In genomic region chr4:85929926-85930325, GRCh38 we compare ENCODE assay signal across 9 cellular contexts.
A peak's percentile ranks its signal among the peaks of the same experiment; 100 is the strongest.
DNase-seq lines count a peak whose midpoint lies in the region; ATAC-seq and TF ChIP-seq lines count a peak whose summit lies in the region.
"Had no signal": no experiment of that assay in that cellular context is flagged by ENCODE, and none has a peak within 500 bp of the region (broad histone marks: within the 10 kb centered on the region; RNA-seq: fewer than 3 reads in every experiment).

No MANE protein-coding gene starts in this region.

- H3K4me3 ChIP-seq in breast epithelium = peak overlapping the region in 2 of 3 donors; percentile 9 to 13
- peak overlapping the region; percentile 33 for H3K4me3 ChIP-seq in lower lobe of right lung
- peak overlapping the region; percentile 27 for H3K4me3 ChIP-seq in upper lobe of right lung

- TF ChIP-seq POLR2A in breast epithelium (IDR thresholded peaks at IDR 0.05) = no peak

- POLR2A ChIA-PET in MCF 10A (lab: Yijun Ruan, JAX) = no interaction called here
- POLR2A ChIA-PET in WTC11 (lab: Charles Lee) = no interaction called here

- H3K4me3 Mint-ChIP-seq in MCF 10A (ENCODE audit: unreplicated experiment) (no peak overlapping the region), WTC11 (peak overlapping the region; percentile 61)

- no peaks in the 10 kb centered on the region for H3K4me1 ChIP-seq in breast epithelium
- peaks cover 48% of the 10 kb centered on the region for H3K4me1 ChIP-seq in lower lobe of right lung
- peaks cover 12% of the 10 kb centered on the region for H3K4me1 ChIP-seq in upper lobe of right lung

- DNase-seq in breast epithelium (ENCODE audit: low spot score in 2 of 2) (no peak), MCF 10A (ENCODE audit: unreplicated experiment) (no peak), WTC11 (ENCODE audit: low spot score) (peak; percentile 59), lower lobe of right lung (peak; percentile 58), upper lobe of right lung (peak; percentile 75)

- no peak for TF ChIP-seq CTCF in breast epithelium (IDR thresholded peaks at IDR 0.05)
- no peak for TF ChIP-seq CTCF in MCF 10A (IDR thresholded peaks at IDR 0.05; ENCODE audit: unreplicated experiment)
- TF ChIP-seq CTCF in WTC11 (IDR thresholded peaks at IDR 0.05) = no peak
- no peak for TF ChIP-seq CTCF in lower lobe of right lung (IDR thresholded peaks at IDR 0.05)
- TF ChIP-seq CTCF in upper lobe of right lung (IDR thresholded peaks at IDR 0.05) = no peak

- H3K9me3 ChIP-seq in breast epithelium (no peaks in the 10 kb centered on the region), lower lobe of right lung (no peaks in the 10 kb centered on the region), upper lobe of right lung (no peaks in the 10 kb centered on the region)

- H3K4me1 Mint-ChIP-seq in MCF 10A (ENCODE audit: insufficient read depth, unreplicated experiment) (no peaks in the 10 kb centered on the region), WTC11 (peaks cover 58% of the 10 kb centered on the region)

- no peak overlapping the region for H3K27ac Mint-ChIP-seq in MCF 10A (ENCODE audit: low read depth, unreplicated experiment)
- H3K27ac Mint-ChIP-seq in WTC11 = peak overlapping the region; percentile 71

- no peaks in the 10 kb centered on the region for H3K36me3 ChIP-seq in breast epithelium
- no peaks in the 10 kb centered on the region for H3K36me3 ChIP-seq in lower lobe of right lung
- H3K36me3 ChIP-seq in upper lobe of right lung = no peaks in the 10 kb centered on the region

- no peaks in the 10 kb centered on the region for H3K9me3 Mint-ChIP-seq in MCF 10A (ENCODE audit: unreplicated experiment)
- no peaks in the 10 kb centered on the region for H3K9me3 Mint-ChIP-seq in WTC11

- peak; percentile 82 for ATAC-seq in WTC11
- peak; percentile 66 to 67 for ATAC-seq in lower lobe of right lung
- ATAC-seq in upper lobe of right lung = peak; percentile 76
- no peak for ATAC-seq in HG03045 (IDR thresholded peaks at IDR 0.05; ENCODE audit: unreplicated experiment)
- no peak for ATAC-seq in HG02970 (IDR thresholded peaks at IDR 0.05; ENCODE audit: low FRiP score, unreplicated experiment)
- no peak for ATAC-seq in HG02623 (IDR thresholded peaks at IDR 0.05; ENCODE audit: unreplicated experiment)

- H3K36me3 Mint-ChIP-seq in MCF 10A (ENCODE audit: insufficient read depth, unreplicated experiment) (no peaks in the 10 kb centered on the region), WTC11 (no peaks in the 10 kb centered on the region)

- intact Hi-C loops in breast epithelium (cut with DNase I; ENCODE audit: low total_unique reads) = no loop called here
- intact Hi-C loops in MCF 10A (cut with micrococcal nuclease) = no loop called here
- intact Hi-C loops in lower lobe of right lung (cut with DNase I) = no loop called here
- intact Hi-C loops in upper lobe of right lung (cut with DNase I) = no loop called here

- H3K27me3 Mint-ChIP-seq in MCF 10A (ENCODE audit: insufficient read depth, unreplicated experiment) = no peaks in the 10 kb centered on the region
- H3K27me3 Mint-ChIP-seq in WTC11 (ENCODE audit: low read depth) = no peaks in the 10 kb centered on the region

- CTCF ChIA-PET in MCF 10A (lab: Yijun Ruan, JAX) (interaction anchor here (0.7 kb wide), 1 partner anchor 39 kb away, joined by 3 read pairs; no protein-coding TSS in a partner anchor), WTC11 (lab: Charles Lee) (interaction anchor here (0.7 to 1.6 kb wide), 3 partner anchors 19 to 133 kb away, joined by 3 to 6 read pairs (median 4); no protein-coding TSS in a partner anchor)

- no TSS peak for BruUV-seq in MCF 10A (replicated peaks; lab: Mats Ljungman, UMichigan)

- H3K27ac ChIP-seq in breast epithelium = no peak overlapping the region
- H3K27ac ChIP-seq in lower lobe of right lung = peak overlapping the region; percentile 40
- H3K27ac ChIP-seq in upper lobe of right lung = peak overlapping the region; percentile 70
- H3K27ac ChIP-seq: C4-2B had no signal

- H3K27me3 ChIP-seq in breast epithelium (no peaks in the 10 kb centered on the region), lower lobe of right lung (ENCODE audit: low read depth) (no peaks in the 10 kb centered on the region), upper lobe of right lung (no peaks in the 10 kb centered on the region)

TF ChIP-seq in WTC11, 78 proteins besides CTCF, POLR2A, EP300 and RAD21:
- TF ChIP-seq FOXP1 (CRISPR knock-in tag; IDR thresholded peaks at IDR 0.05; ENCODE audit: borderline replicate concordance) (0 out of 2 replicates have a peak, but pooled peaks have one; percentile 28), HMGA2 (CRISPR knock-in tag; IDR thresholded peaks at IDR 0.05) (no peak)

Comparison
In these comparisons a context has a peak if more than half of its experiments do, and no peak if none do; other contexts are left out.
1. DNase-seq: peak in WTC11 (single experiment), lower lobe of right lung (single experiment) and upper lobe of right lung (single experiment); none in breast epithelium (0 of 2) and MCF 10A (single experiment).
2. H3K27ac ChIP-seq: peak in lower lobe of right lung (single experiment) and upper lobe of right lung (single experiment); none in breast epithelium (0 of 2).
3. ATAC-seq: peak in WTC11 (single experiment), lower lobe of right lung (2 of 2) and upper lobe of right lung (single experiment); none in HG03045 (single experiment), HG02970 (single experiment) and HG02623 (single experiment).
4. Peak in every context shown above with its lines, with median percentiles within 50 percentile points of each other: H3K4me3 ChIP-seq.